11 cellular contexts compared by ENCODE assay signal in the genomic region with DNA sequence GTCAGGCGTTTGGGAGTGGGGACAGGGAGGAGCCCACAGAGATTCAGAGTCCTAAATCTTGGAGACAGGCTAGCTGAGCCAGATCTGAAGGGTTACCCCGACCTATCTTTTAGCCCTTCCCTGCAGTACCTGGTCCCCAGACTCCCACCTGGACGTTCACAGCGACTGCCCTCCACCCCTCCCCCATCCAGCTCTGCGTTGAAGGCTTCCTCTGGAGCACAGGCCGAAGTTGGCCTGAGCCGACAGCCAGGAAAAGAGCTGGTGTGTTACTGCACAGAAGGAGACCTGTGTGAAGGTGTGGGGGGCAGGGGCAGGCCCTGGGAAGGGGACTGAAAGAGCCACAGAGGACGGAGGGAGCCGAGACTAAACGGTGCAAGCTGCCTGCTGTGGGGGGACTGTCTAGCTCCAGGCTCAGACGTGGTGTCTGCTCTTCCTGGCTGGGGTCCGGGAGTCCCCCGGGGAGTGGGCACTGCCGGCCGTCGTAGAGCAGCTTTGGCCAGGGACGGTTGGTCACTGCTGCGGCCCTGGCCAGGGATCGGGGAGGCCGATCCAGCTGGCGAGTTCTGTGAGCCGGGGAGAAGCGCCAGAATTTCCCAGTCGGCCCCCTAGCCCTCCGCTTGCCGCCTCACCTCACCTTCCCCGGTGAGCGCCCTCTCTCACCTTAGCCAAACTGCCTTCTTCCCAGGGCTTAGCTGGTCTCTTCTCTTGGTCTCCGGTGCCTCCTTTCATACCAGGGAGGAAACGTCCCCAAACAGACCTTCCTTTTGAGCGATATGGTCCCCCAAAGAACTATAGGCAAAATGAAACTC. TPM values are rescaled to one million over a fixed set of nuclear protein-coding genes. Genes with fewer than 3 reads are reported as not detected.
A peak's percentile ranks its signal among the peaks of the same experiment; 100 is the strongest.
DNase-seq lines count a peak whose midpoint lies in the region; TF ChIP-seq lines count a peak whose summit lies in the region.
"Had no signal": no experiment of that assay in that cellular context is flagged by ENCODE, and none has a peak within 500 bp of the region (broad histone marks: within the 10 kb centered on the region; RNA-seq: fewer than 3 reads in every experiment).

No MANE protein-coding gene starts in this region.

- H3K4me3 ChIP-seq in WERI-Rb-1 (ENCODE audit: low read depth, low read length) = peak overlapping the region; percentile 52
- peak overlapping the region in 3 of 4 donors; percentile 37 to 56 (median 41) for H3K4me3 ChIP-seq in stomach

- intact Hi-C loops in stomach (cut with DNase I; ENCODE audit: low total_unique reads) = no loop called here

- H3K36me3 ChIP-seq in WERI-Rb-1 = no peaks in the 10 kb centered on the region
- no peaks in the 10 kb centered on the region for H3K36me3 ChIP-seq in stomach

- DNase-seq in activated naive CD4-positive, alpha-beta T cell treated with Interleukin-2 at 50 U/mL for 16 hours = no peak
- DNase-seq in WERI-Rb-1 (no peak), iPS-NIHi7 (ENCODE audit: extremely low spot score) (peak; percentile 48), stomach (no peak), NCI-H2227 (lab: John Stamatoyannopoulos, UW; ENCODE audit: unreplicated experiment) (no peak), NCI-H526 treated with DMSO at 0.1 percent for 48 hours (lab: John Stamatoyannopoulos, UW) (no peak)
- DNase-seq in activated effector memory CD4-positive, alpha-beta T cell treated with anti-CD3 and anti-CD28 coated beads, Interleukin-2, amount 50 U/mL, for 16 hours = no peak
- DNase-seq: left colon had no signal

- H3K9me3 Mint-ChIP-seq in activated naive CD4-positive, alpha-beta T cell treated with anti-CD3 and anti-CD28 coated beads, Interleukin-2, amount 50 U/mL, for 24 hours = no peaks in the 10 kb centered on the region

- H3K9me3 ChIP-seq in WERI-Rb-1 (ENCODE audit: severe bottlenecking) (no peaks in the 10 kb centered on the region), stomach (no peaks in the 10 kb centered on the region)

- H3K36me3 Mint-ChIP-seq in activated naive CD4-positive, alpha-beta T cell treated with anti-CD3 and anti-CD28 coated beads, Interleukin-2, amount 50 U/mL, for 24 hours = no peaks in the 10 kb centered on the region

- no peak for TF ChIP-seq POLR2A in stomach (IDR thresholded peaks at IDR 0.05)

- TF ChIP-seq CTCF in WERI-Rb-1 (IDR thresholded peaks at IDR 0.05; ENCODE audit: low read depth, low read length) (no peak), stomach (IDR thresholded peaks at IDR 0.05) (no peak)

- H3K27ac Mint-ChIP-seq in activated naive CD4-positive, alpha-beta T cell treated with anti-CD3 and anti-CD28 coated beads, Interleukin-2, amount 50 U/mL, for 24 hours = no peak overlapping the region

- H3K27me3 Mint-ChIP-seq in activated naive CD4-positive, alpha-beta T cell treated with anti-CD3 and anti-CD28 coated beads, Interleukin-2, amount 50 U/mL, for 24 hours = peaks cover 56% of the 10 kb centered on the region

- H3K4me1 ChIP-seq in stomach = peaks cover 42 to 48% (median 46%) of the 10 kb centered on the region in 4 donors

- H3K27me3 ChIP-seq in WERI-Rb-1 (ENCODE audit: insufficient read depth, low read depth, severe bottlenecking) (peaks cover 44% of the 10 kb centered on the region), stomach (peaks cover 15 to 100% (median 57%) of the 10 kb centered on the region in 3 donors)

- 47 to 54% (median 51%) methylated on average over 26 to 31 of the region's 31 CpGs for WGBS in stomach, 5 donors

- H3K27ac ChIP-seq in WERI-Rb-1 (no peak overlapping the region), stomach (peak overlapping the region in 1 of 5 donors; percentile 26)

- peak overlapping the region; percentile 75 for H3K4me3 Mint-ChIP-seq in activated naive CD4-positive, alpha-beta T cell treated with anti-CD3 and anti-CD28 coated beads, Interleukin-2, amount 50 U/mL, for 24 hours

- no peak for TF ChIP-seq EP300 in stomach (IDR thresholded peaks at IDR 0.05)

- peaks cover 35% of the 10 kb centered on the region for H3K4me1 Mint-ChIP-seq in activated naive CD4-positive, alpha-beta T cell treated with anti-CD3 and anti-CD28 coated beads, Interleukin-2, amount 50 U/mL, for 24 hours

RNA-seq across cellular contexts. Expression of gene COL2A1, which starts 0.9 kb away (rescaled TPM):
- 10 to 100 TPM in 1 of 5 donors, 1 to 10 TPM in 2, not detected in 2; 2.2 to 14.5 (median 7.6) TPM for total RNA-seq in stomach
- 10 to 100 TPM in 1 of 3 donors, 1 to 10 TPM in 2; 4.0 to 13.7 (median 6.0) TPM for polyA plus RNA-seq in stomach
- total RNA-seq: subcutaneous adipose tissue had no signal
- polyA plus RNA-seq: AG04450 had no signal

RNA-seq across cellular contexts. Expression of gene TMEM106C, which starts 41.7 kb away (rescaled TPM):
- 100 to 1,000 TPM in 1 of 5 donors, 10 to 100 TPM in 4; 29.8 to 254 (median 79.0) TPM for total RNA-seq in stomach
- polyA plus RNA-seq in stomach = 10 to 100 TPM; 40.7 to 61.6 (median 51.5) TPM
